Comparison of ENCODE assay signal across 14 cellular contexts in the genomic region with DNA sequence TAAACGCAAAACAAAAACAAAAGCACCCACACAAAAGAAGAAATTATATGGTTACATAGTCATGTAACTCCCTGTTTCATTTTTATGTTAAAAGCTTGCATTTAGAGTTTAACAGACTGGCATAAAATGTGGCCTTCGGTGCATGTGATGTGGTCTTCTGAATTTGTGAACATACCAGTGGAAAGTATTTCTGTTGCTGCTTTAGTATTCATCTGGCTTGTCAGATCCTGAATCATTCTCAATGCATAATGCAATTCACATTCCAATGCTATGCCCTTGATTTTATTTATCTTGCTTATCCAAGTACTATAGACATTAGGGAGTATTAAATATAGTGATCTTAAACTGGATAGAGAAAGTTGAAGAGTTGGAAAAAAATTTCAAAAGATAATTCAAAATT.
DNase-seq lines count a peak whose midpoint lies in the region; ATAC-seq and TF ChIP-seq lines count a peak whose summit lies in the region.
"Had no signal": no experiment of that assay in that cellular context is flagged by ENCODE, and none has a peak within 500 bp of the region (broad histone marks: within the 10 kb centered on the region; RNA-seq: fewer than 3 reads in every experiment).

No MANE protein-coding gene starts in this region.

- ATAC-seq in HG02678 (IDR thresholded peaks at IDR 0.05; ENCODE audit: unreplicated experiment) (no peak), GM19324 (IDR thresholded peaks at IDR 0.05; ENCODE audit: low FRiP score, unreplicated experiment) (no peak)
- ATAC-seq: naive thymus-derived CD4-positive, alpha-beta T cell had no signal

- intact Hi-C loops in MCF 10A (cut with micrococcal nuclease), result loop anchor here (10.0 kb wide), 3 partner anchors 638 to 1048 kb away; a partner anchor contains a TSS
- intact Hi-C loops in breast epithelium (cut with DNase I; ENCODE audit: low total_unique reads), result no loop called here

- H3K9me3 Mint-ChIP-seq in MCF 10A (ENCODE audit: unreplicated experiment), result no peaks in the 10 kb centered on the region
- H3K9me3 Mint-ChIP-seq in chondrocyte (ENCODE audit: low read depth), result peaks cover 6% of the 10 kb centered on the region
- H3K9me3 Mint-ChIP-seq: dendritic cell treated with granulocyte-macrophage colony-stimulating factor and Interleukin-4, amounts not matched to agents 40 ng/mL and 50 ng/mL, for 4 days had no signal

- H3K27ac Mint-ChIP-seq in MCF 10A (ENCODE audit: low read depth, unreplicated experiment) (peak overlapping the region; percentile 84), chondrocyte (ENCODE audit: unreplicated experiment) (peak overlapping the region; percentile 71)
- H3K27ac Mint-ChIP-seq: dendritic cell treated with granulocyte-macrophage colony-stimulating factor and Interleukin-4, amounts not matched to agents 40 ng/mL and 50 ng/mL, for 4 days; naive thymus-derived CD4-positive, alpha-beta T cell had no signal

- no TSS peak for BruUV-seq in MCF 10A (replicated peaks; lab: Mats Ljungman, UMichigan)

- no peak overlapping the region for H3K4me3 ChIP-seq in breast epithelium
- H3K4me3 ChIP-seq in kidney epithelial cell (ENCODE audit: low read depth, low read length), result no peak overlapping the region

- H3K27ac ChIP-seq in breast epithelium, result no peak overlapping the region

- no peaks in the 10 kb centered on the region for H3K9me3 ChIP-seq in breast epithelium

- H3K4me3 Mint-ChIP-seq in MCF 10A (ENCODE audit: unreplicated experiment), result peak overlapping the region; percentile 30
- no peak overlapping the region for H3K4me3 Mint-ChIP-seq in chondrocyte (ENCODE audit: unreplicated experiment)
- H3K4me3 Mint-ChIP-seq: dendritic cell treated with granulocyte-macrophage colony-stimulating factor and Interleukin-4, amounts not matched to agents 40 ng/mL and 50 ng/mL, for 4 days; naive thymus-derived CD4-positive, alpha-beta T cell had no signal

- DNase-seq in MCF 10A (ENCODE audit: unreplicated experiment) (peak; percentile 40), breast epithelium (ENCODE audit: low spot score in 2 of 2) (no peak), chondrocyte (ENCODE audit: low spot score) (no peak), kidney epithelial cell (ENCODE audit: low read depth) (peak; percentile 48), COR-L47 (lab: John Stamatoyannopoulos, UW) (no peak), DMS153 treated with DMSO at 0.1 percent for 48 hours (lab: John Stamatoyannopoulos, UW; ENCODE audit: unreplicated experiment) (no peak)
- DNase-seq: activated CD4-positive, alpha-beta T cell treated with anti-CD3 and anti-CD28 coated beads for 1 hour; activated gamma-delta T cell; naive thymus-derived CD4-positive, alpha-beta T cell; NCI-H1092 treated with DMSO at 0.1 percent for 48 hours; NCI-H748 treated with DMSO at 0.1 percent for 48 hours had no signal

- CTCF ChIA-PET in MCF 10A (lab: Yijun Ruan, JAX), result no interaction called here

- no peaks in the 10 kb centered on the region for H3K27me3 ChIP-seq in breast epithelium
- no peaks in the 10 kb centered on the region for H3K27me3 ChIP-seq in kidney epithelial cell (ENCODE audit: control insufficient read depth, insufficient read depth, low read length)

- peaks cover 46% of the 10 kb centered on the region for H3K4me1 Mint-ChIP-seq in MCF 10A (ENCODE audit: insufficient read depth, unreplicated experiment)
- H3K4me1 Mint-ChIP-seq in chondrocyte (ENCODE audit: low read depth), result peaks cover 46% of the 10 kb centered on the region
- H3K4me1 Mint-ChIP-seq: naive thymus-derived CD4-positive, alpha-beta T cell had no signal

- TF ChIP-seq CTCF in MCF 10A (IDR thresholded peaks at IDR 0.05; ENCODE audit: unreplicated experiment) (no peak), breast epithelium (IDR thresholded peaks at IDR 0.05) (no peak), chondrocyte (IDR thresholded peaks at IDR 0.05) (no peak), kidney epithelial cell (IDR thresholded peaks at IDR 0.05; ENCODE audit: insufficient read depth, low read length, poor library complexity, severe bottlenecking) (no peak)

- H3K36me3 ChIP-seq in breast epithelium, result no peaks in the 10 kb centered on the region
- H3K36me3 ChIP-seq in kidney epithelial cell (ENCODE audit: control insufficient read depth, insufficient read depth, low read length), result no peaks in the 10 kb centered on the region

- H3K27me3 Mint-ChIP-seq in MCF 10A (ENCODE audit: insufficient read depth, unreplicated experiment), result no peaks in the 10 kb centered on the region
- no peaks in the 10 kb centered on the region for H3K27me3 Mint-ChIP-seq in chondrocyte (ENCODE audit: low read depth)
- H3K27me3 Mint-ChIP-seq: dendritic cell treated with granulocyte-macrophage colony-stimulating factor and Interleukin-4, amounts not matched to agents 40 ng/mL and 50 ng/mL, for 4 days; naive thymus-derived CD4-positive, alpha-beta T cell had no signal

- TF ChIP-seq POLR2A in breast epithelium (IDR thresholded peaks at IDR 0.05), result no peak

- no peaks in the 10 kb centered on the region for H3K36me3 Mint-ChIP-seq in MCF 10A (ENCODE audit: insufficient read depth, unreplicated experiment)
- no peaks in the 10 kb centered on the region for H3K36me3 Mint-ChIP-seq in chondrocyte (ENCODE audit: low read depth)
- H3K36me3 Mint-ChIP-seq: naive thymus-derived CD4-positive, alpha-beta T cell had no signal

- POLR2A ChIA-PET in MCF 10A (lab: Yijun Ruan, JAX), result interaction anchor here (0.6 to 5.7 kb wide), 13 partner anchors 8 to 744 kb away, joined by 3 to 106 read pairs (median 4); no protein-coding TSS in a partner anchor

- peaks cover 0 to 3% of the 10 kb centered on the region in 2 donors for H3K4me1 ChIP-seq in breast epithelium

Comparison
In these comparisons a context has a peak if more than half of its experiments do, and no peak if none do; other contexts are left out.
1. DNase-seq: peak in MCF 10A (single experiment) and kidney epithelial cell (single experiment); none in breast epithelium (0 of 2), chondrocyte (single experiment), COR-L47 (single experiment) and DMS153 treated with DMSO at 0.1 percent for 48 hours (single experiment).